Comparison of ENCODE assay signal across 16 cellular contexts in genomic region chr10:13774303-13774893, GRCh38.
DNase-seq lines count a peak whose midpoint lies in the region; ATAC-seq and TF ChIP-seq lines count a peak whose summit lies in the region.
"Had no signal": no experiment of that assay in that cellular context is flagged by ENCODE, and none has a peak within 500 bp of the region (broad histone marks: within the 10 kb centered on the region; RNA-seq: fewer than 3 reads in every experiment).

No MANE protein-coding gene starts in this region.

- peak overlapping the region; percentile 38 for H3K4me3 Mint-ChIP-seq in HFFc6

- no peak overlapping the region for H3K4me3 ChIP-seq in GM12865 (ENCODE audit: low read depth, low read length)
- no peak overlapping the region for H3K4me3 ChIP-seq in liver (ENCODE audit: low read depth in 1 of 3, low read length in 3 of 3)
- no peak overlapping the region for H3K4me3 ChIP-seq in tibial nerve

- H3K4me1 Mint-ChIP-seq in HFFc6 (ENCODE audit: low read depth), result peaks cover 91% of the 10 kb centered on the region

- no peaks in the 10 kb centered on the region for H3K4me1 ChIP-seq in liver (ENCODE audit: control insufficient read depth in 4 of 4, insufficient read depth in 4 of 4, low read length in 3 of 4)
- peaks cover 0 to 13% (median 3%) of the 10 kb centered on the region in 4 donors for H3K4me1 ChIP-seq in tibial nerve

- TF ChIP-seq CTCF in GM12865 (IDR thresholded peaks at IDR 0.05; ENCODE audit: insufficient read depth, low read depth, low read length, missing control alignments), result no peak
- no peak for TF ChIP-seq CTCF in HFFc6 (IDR thresholded peaks at IDR 0.05)
- no peak for TF ChIP-seq CTCF in liver (IDR thresholded peaks at IDR 0.05; ENCODE audit: low read depth, low read length, missing input control)
- no peak for TF ChIP-seq CTCF in tibial nerve (IDR thresholded peaks at IDR 0.05)

- TF ChIP-seq EP300 in tibial nerve (IDR thresholded peaks at IDR 0.05), result no peak

- no peaks in the 10 kb centered on the region for H3K9me3 Mint-ChIP-seq in HFFc6
- H3K9me3 Mint-ChIP-seq: IgD-negative memory B cell had no signal

- peak overlapping the region; percentile 94 for H3K27ac Mint-ChIP-seq in HFFc6
- H3K27ac Mint-ChIP-seq: IgD-negative memory B cell had no signal

- H3K27ac ChIP-seq in liver (ENCODE audit: low read depth in 1 of 2, low read length in 2 of 2), result no peak overlapping the region
- H3K27ac ChIP-seq in tibial nerve, result no peak overlapping the region

- ATAC-seq in HG03280 (IDR thresholded peaks at IDR 0.05; ENCODE audit: unreplicated experiment) (no peak), HG02678 (IDR thresholded peaks at IDR 0.05; ENCODE audit: unreplicated experiment) (no peak)

- H3K9me3 ChIP-seq in liver (ENCODE audit: control insufficient read depth in 4 of 4, low read length in 3 of 4), result no peaks in the 10 kb centered on the region
- H3K9me3 ChIP-seq in tibial nerve, result peaks cover 0 to 7% (median 0%) of the 10 kb centered on the region in 4 donors

- peaks cover 3% of the 10 kb centered on the region for H3K27me3 Mint-ChIP-seq in HFFc6 (ENCODE audit: insufficient read depth)

- H3K36me3 Mint-ChIP-seq in HFFc6 (ENCODE audit: low read depth), result peaks cover 55% of the 10 kb centered on the region

- TF ChIP-seq RAD21 in liver (IDR thresholded peaks at IDR 0.05), result no peak

- H3K36me3 ChIP-seq in liver (ENCODE audit: control insufficient read depth in 4 of 4, insufficient read depth in 3 of 4, low read depth in 1 of 4, low read length in 3 of 4), result no peaks in the 10 kb centered on the region
- H3K36me3 ChIP-seq in tibial nerve, result peaks cover 0 to 9% (median 0%) of the 10 kb centered on the region in 3 donors

- peak; percentile 39 for DNase-seq in GM12865 (ENCODE audit: low read depth)
- DNase-seq in HFFc6, result no peak
- peak; percentile 37 for DNase-seq in dermis blood vessel endothelial cell
- no peak for DNase-seq in tibial nerve (ENCODE audit: low spot score in 2 of 2)
- DNase-seq: AML-193, Caco-2, DMS53, NCI-H1417, NCI-H1930, NCI-H2171, NCI-H510A, NCI-H82 had no signal

- H3K9ac ChIP-seq in liver (ENCODE audit: low read depth in 1 of 2, low read length in 2 of 2), result no peak overlapping the region

- WGBS in liver, result 78% methylated on average over 9 of the region's 9 CpGs
- WGBS in tibial nerve, 2 donors, result 69 to 79% methylated on average over 9 of the region's 9 CpGs

- TF ChIP-seq POLR2A in tibial nerve (IDR thresholded peaks at IDR 0.05), result no peak

- no peaks in the 10 kb centered on the region for H3K27me3 ChIP-seq in liver (ENCODE audit: control insufficient read depth in 4 of 4, insufficient read depth in 4 of 4, low read length in 3 of 4)
- H3K27me3 ChIP-seq in tibial nerve, result no peaks in the 10 kb centered on the region

TF ChIP-seq in liver, 16 proteins besides CTCF, POLR2A, EP300 and RAD21:
- no peak for TF ChIP-seq REST (IDR thresholded peaks at IDR 0.05)
- no peak for TF ChIP-seq MAX (IDR thresholded peaks at IDR 0.05)
- no peak for TF ChIP-seq TAF1 (conservative IDR thresholded peaks at IDR 0.05)
- peak; percentile 9 to 12 for TF ChIP-seq GABPA (IDR thresholded peaks at IDR 0.05 in 1 of 2, conservative IDR thresholded peaks at IDR 0.05 in 1 of 2)
TF ChIP-seq in liver: peak in this region for 1.

Comparison
In these comparisons a context has a peak if more than half of its experiments do, and no peak if none do; other contexts are left out.
1. DNase-seq: peak in GM12865 (single experiment) and dermis blood vessel endothelial cell (single experiment); none in HFFc6 (single experiment) and tibial nerve (0 of 2).